ENCODE assay signal across 1 cellular context in genomic region chr14:28756896-28757570, GRCh38.
TF ChIP-seq lines count a peak whose summit lies in the region.

No MANE protein-coding gene starts in this region.

TF ChIP-seq in HepG2, 621 proteins besides CTCF, POLR2A, EP300 and RAD21 (continued from another document and continues in another):
- no peak for TF ChIP-seq ZNF44 (CRISPR knock-in tag; IDR thresholded peaks at IDR 0.05)
- TF ChIP-seq THRA (CRISPR knock-in tag; IDR thresholded peaks at IDR 0.05; ENCODE audit: borderline replicate concordance) = peak; percentile 35; the same call in 1 of the 2 replicates
- TF ChIP-seq ZNF766 (CRISPR knock-in tag; IDR thresholded peaks at IDR 0.05; ENCODE audit: borderline replicate concordance) = no peak
- no peak for TF ChIP-seq ETS1 (CRISPR knock-in tag; IDR thresholded peaks at IDR 0.05)
- no peak for TF ChIP-seq ZNF33B (CRISPR knock-in tag; IDR thresholded peaks at IDR 0.05)
- TF ChIP-seq AGO1 (IDR thresholded peaks at IDR 0.05; ENCODE audit: low read depth, low read length, poor library complexity, severe bottlenecking) = no peak
- TF ChIP-seq SMYD3 (CRISPR knock-in tag; IDR thresholded peaks at IDR 0.05) = no peak
- TF ChIP-seq ZHX1 (CRISPR knock-in tag; IDR thresholded peaks at IDR 0.05; ENCODE audit: low read depth) = no peak
- TF ChIP-seq SNAPC4 (CRISPR knock-in tag; IDR thresholded peaks at IDR 0.05) = no peak
- TF ChIP-seq ZNF567 (CRISPR knock-in tag; IDR thresholded peaks at IDR 0.05; ENCODE audit: borderline replicate concordance) = no peak
- no peak for TF ChIP-seq ZNF710 (CRISPR knock-in tag; IDR thresholded peaks at IDR 0.05; ENCODE audit: borderline replicate concordance)
- no peak for TF ChIP-seq KDM6A (CRISPR knock-in tag; IDR thresholded peaks at IDR 0.05; ENCODE audit: low read depth)
- TF ChIP-seq ZNF143 (CRISPR knock-in tag; IDR thresholded peaks at IDR 0.05) = no peak
- no peak for TF ChIP-seq MYC (CRISPR knock-in tag; IDR thresholded peaks at IDR 0.05; ENCODE audit: borderline replicate concordance)
- TF ChIP-seq CEBPZ (IDR thresholded peaks at IDR 0.05; ENCODE audit: low read length) = no peak
- no peak for TF ChIP-seq ZKSCAN5 (CRISPR knock-in tag; IDR thresholded peaks at IDR 0.05)
- TF ChIP-seq ZC3H13 (CRISPR knock-in tag; IDR thresholded peaks at IDR 0.05) = no peak
- 0 out of 2 replicates have a peak, but pooled peaks have one; percentile 20 for TF ChIP-seq RNF2 (conservative IDR thresholded peaks at IDR 0.05; ENCODE audit: low read depth)
- TF ChIP-seq ZSCAN25 (CRISPR knock-in tag; IDR thresholded peaks at IDR 0.05) = no peak
- TF ChIP-seq BCL6 (CRISPR knock-in tag; IDR thresholded peaks at IDR 0.05) = 0 out of 2 replicates have a peak, but pooled peaks have one; percentile 19
- TF ChIP-seq MED13 (CRISPR knock-in tag; IDR thresholded peaks at IDR 0.05) = no peak
- no peak for TF ChIP-seq TGIF2 (CRISPR knock-in tag; IDR thresholded peaks at IDR 0.05)
- TF ChIP-seq ELK4 (CRISPR knock-in tag; IDR thresholded peaks at IDR 0.05; ENCODE audit: borderline replicate concordance) = no peak
- TF ChIP-seq TP53 (CRISPR knock-in tag; conservative IDR thresholded peaks at IDR 0.05) = no peak
- TF ChIP-seq FOXP4 (CRISPR knock-in tag; IDR thresholded peaks at IDR 0.05) = no peak
- no peak for TF ChIP-seq ZNF207 (IDR thresholded peaks at IDR 0.05; ENCODE audit: borderline replicate concordance)
- TF ChIP-seq FUBP1 (CRISPR knock-in tag; IDR thresholded peaks at IDR 0.05; ENCODE audit: borderline replicate concordance) = no peak
- no peak for TF ChIP-seq MAZ (IDR thresholded peaks at IDR 0.05; ENCODE audit: borderline replicate concordance, low read depth, low read length)
- TF ChIP-seq MAZ (CRISPR knock-in tag; IDR thresholded peaks at IDR 0.05; ENCODE audit: low read depth) = no peak
- no peak for TF ChIP-seq ZNF441 (CRISPR knock-in tag; IDR thresholded peaks at IDR 0.05; ENCODE audit: borderline replicate concordance)
- no peak for TF ChIP-seq RARG (CRISPR knock-in tag; IDR thresholded peaks at IDR 0.05; ENCODE audit: low read depth)
